Comparison of ENCODE assay signal across 8 cellular contexts in the genomic region with DNA sequence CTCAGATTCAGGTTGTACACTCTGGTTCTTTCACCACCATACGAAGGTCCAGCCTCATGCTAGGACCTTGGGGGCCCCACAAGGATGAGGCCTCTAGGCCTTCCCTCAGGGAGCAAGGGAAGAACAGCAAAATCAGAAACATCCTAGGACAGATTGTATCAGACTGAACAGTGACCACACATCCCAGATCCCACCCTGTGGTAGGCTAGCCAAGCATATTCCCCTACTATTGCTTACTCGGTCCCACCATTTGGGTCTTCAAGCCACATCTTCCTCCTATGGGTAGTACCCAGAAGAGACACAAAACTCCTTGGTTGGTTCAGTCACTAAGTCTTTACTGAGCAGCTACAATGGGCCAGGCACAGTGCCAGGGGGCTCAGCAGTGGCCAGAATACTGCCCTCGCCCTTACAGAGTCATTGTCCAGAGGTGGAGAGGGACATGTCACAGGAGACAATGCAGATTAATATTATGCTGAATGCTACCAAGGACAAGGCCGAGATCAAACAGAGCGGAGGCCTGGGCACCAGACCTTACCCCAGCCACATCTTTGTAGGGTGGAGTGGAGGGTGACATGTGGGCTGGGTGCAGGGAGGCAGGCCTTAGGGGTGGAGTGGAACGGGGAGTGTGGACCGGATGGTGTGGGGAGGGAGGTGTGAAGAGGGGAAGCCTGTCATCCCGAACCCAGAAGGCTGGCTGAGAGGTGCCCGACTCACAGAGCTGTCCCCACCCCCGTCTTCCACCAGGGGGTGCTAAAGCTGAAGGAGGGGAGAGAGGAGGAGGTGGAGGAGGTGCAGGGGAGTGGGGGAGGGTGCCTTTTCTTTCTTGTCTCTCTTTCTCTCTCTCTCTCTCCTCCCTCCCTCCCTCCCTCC. TPM values are rescaled to one million over a fixed set of nuclear protein-coding genes. Genes with fewer than 3 reads are reported as not detected.
DNase-seq lines count a peak whose midpoint lies in the region; ATAC-seq lines count a peak whose summit lies in the region.

No MANE protein-coding gene starts in this region.

- H3K4me1 Mint-ChIP-seq in memory B cell = peaks cover 58% of the 10 kb centered on the region

- H3K9me3 Mint-ChIP-seq in memory B cell = no peaks in the 10 kb centered on the region

- ATAC-seq in HG03342 (IDR thresholded peaks at IDR 0.05; ENCODE audit: unreplicated experiment) (peak; percentile 67), memory B cell (ENCODE audit: low read depth) (peak; percentile 70)

- peak overlapping the region; percentile 99 for H3K27ac Mint-ChIP-seq in memory B cell

- no peaks in the 10 kb centered on the region for H3K36me3 Mint-ChIP-seq in memory B cell

- peak overlapping the region; percentile 27 for H3K4me3 Mint-ChIP-seq in memory B cell

- no peaks in the 10 kb centered on the region for H3K27me3 Mint-ChIP-seq in memory B cell

- DNase-seq in NCI-H524 (lab: John Stamatoyannopoulos, UW) (peak; percentile 53 to 70), NCI-H524 treated with DMSO at 0.1 percent for 48 hours (lab: John Stamatoyannopoulos, UW) (no peak), NCI-H748 (lab: John Stamatoyannopoulos, UW; ENCODE audit: unreplicated experiment) (peak; percentile 76), dermis blood vessel endothelial cell (peak; percentile 84), memory B cell (ENCODE audit: low spot score in 2 of 2) (peak; percentile 78 to 81)
- peak; percentile 83 to 85 for DNase-seq in activated CD4-positive, alpha-beta T cell treated with anti-CD3 and anti-CD28 coated beads, Interleukin-2, amount 50 U/mL, for 4 hours
- peak; percentile 62 for DNase-seq in stimulated activated CD8-positive, alpha-beta memory T cell treated with anti-CD3 and anti-CD28 coated beads, Interleukin-15, amount 100 ng/mL, for 24 hours (ENCODE audit: low read depth)

RNA-seq across cellular contexts. Expression of a gene that starts 6.8 kb away (rescaled TPM):
- total RNA-seq in dermis blood vessel endothelial cell = 5.6 and 8.9 TPM in 2 replicates
